In the genomic region with DNA sequence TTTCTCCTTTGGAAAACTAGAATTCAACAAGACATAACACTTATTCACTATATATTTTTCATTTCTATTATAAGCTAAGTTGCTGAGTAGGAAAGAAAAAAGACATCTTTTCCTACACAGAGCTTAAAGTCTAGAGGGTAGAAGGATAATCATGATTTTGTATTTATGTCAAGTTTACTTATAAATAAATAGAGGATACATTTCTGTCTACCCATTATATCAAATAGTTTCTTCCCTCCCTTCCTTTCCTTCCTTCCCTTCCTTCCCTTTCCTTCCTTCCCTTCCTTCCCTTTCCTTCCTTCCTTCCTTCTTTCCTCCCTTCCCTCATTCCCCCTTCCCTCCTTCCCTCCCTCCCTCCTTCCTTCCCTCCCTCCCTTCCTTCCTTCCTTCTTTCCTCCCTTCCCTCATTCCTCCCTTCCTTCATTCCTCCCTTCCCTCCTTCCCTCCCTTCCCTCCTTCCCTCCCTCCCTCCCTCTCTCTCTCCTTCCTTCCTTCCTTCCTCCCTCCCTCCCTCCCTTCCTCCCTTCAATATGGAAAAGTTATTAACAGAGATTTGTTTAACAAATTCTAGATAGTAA, we compare ENCODE assay signal across 22 cellular contexts.
"Had no signal": no experiment of that assay in that cellular context is flagged by ENCODE, and none has a peak within 500 bp of the region (broad histone marks: within the 10 kb centered on the region; RNA-seq: fewer than 3 reads in every experiment).

No MANE protein-coding gene starts in this region.

- FAIRE-seq: RCC 7860 had no signal

- H3K4me2 ChIP-seq: KMS-11 had no signal

- H3K9ac ChIP-seq: KMS-11 had no signal

- ATAC-seq: activated naive CD4-positive, alpha-beta T cell treated with anti-CD3 and anti-CD28 coated beads, Interleukin-2, amount 50 U/mL, for 72 hours; activated naive CD8-positive, alpha-beta T cell treated with anti-CD3 and anti-CD28 coated beads, Interleukin-2, amount 50 U/mL, for 24 hours; activated T-cell treated with anti-CD3 and anti-CD28 coated beads, Interleukin-2, amount 50 U/mL, for 4 hours had no signal

- H3K27ac ChIP-seq: KMS-11, VCaP had no signal

- DNase-seq: activated CD4-positive, alpha-beta memory T cell treated with anti-CD3 and anti-CD28 coated beads for 36 hours; activated CD4-positive, alpha-beta T cell treated with anti-CD3 and anti-CD28 coated beads, Interleukin-2, amount 10 ng/mL, durations not matched to agents 7 days and 5 days; activated CD4-positive, CD25-positive, alpha-beta regulatory T cell; activated CD8-positive, alpha-beta memory T cell treated with anti-CD3 and anti-CD28 coated beads for 24 hours; activated effector memory CD4-positive, alpha-beta T cell treated with anti-CD3 and anti-CD28 coated beads, Interleukin-2, amount 50 U/mL, for 16 hours; activated naive CD4-positive, alpha-beta T cell treated with Interleukin-2 at 50 U/mL for 16 hours; activated naive CD8-positive, alpha-beta T cell treated with anti-CD3 and anti-CD28 coated beads, Interleukin-2, amount 50 U/mL, for 24 hours; activated T-cell treated with anti-CD3 and anti-CD28 coated beads, Interleukin-2, amount 50 U/mL, for 4 hours; amygdala; NCI-H1092; NCI-H1417 treated with DMSO at 0.1 percent for 48 hours; NCI-H1694 treated with DMSO at 0.1 percent for 48 hours; NCI-H2029 treated with DMSO at 0.1 percent for 48 hours; NCI-H345; NCI-H510A; NCI-H69; SHP77; T-helper 1 cell had no signal
